ENCODE assay signal across 16 cellular contexts in the genomic region with DNA sequence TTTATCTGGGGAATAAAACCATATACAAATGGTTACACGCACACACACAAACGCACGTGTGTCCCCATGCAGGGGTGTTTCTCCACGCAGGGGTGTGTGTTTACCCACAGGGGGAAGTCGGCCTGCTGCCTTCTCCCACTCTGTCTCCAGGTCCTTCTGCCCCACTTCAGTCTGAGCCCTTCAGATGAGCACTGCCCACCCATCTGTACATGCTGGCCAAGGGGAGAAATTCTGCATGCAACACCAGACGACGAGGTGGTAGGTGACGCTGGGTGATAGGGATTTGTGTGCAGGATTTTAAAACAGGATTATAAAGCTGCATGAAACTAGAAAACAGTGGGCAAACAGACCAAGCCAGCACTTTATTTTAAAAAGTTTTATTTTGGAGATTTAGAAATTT.
"Had no signal": no experiment of that assay in that cellular context is flagged by ENCODE, and none has a peak within 500 bp of the region (broad histone marks: within the 10 kb centered on the region; RNA-seq: fewer than 3 reads in every experiment).

No MANE protein-coding gene starts in this region.

- DNase-seq: effector CD4-positive, alpha-beta T cell; foreskin melanocyte; left colon; left ventricle myocardium superior; mesenchymal stem cell; midbrain; nucleus accumbens; ovary; small intestine; stimulated activated CD4-positive, alpha-beta T cell treated with anti-CD3 and anti-CD28 coated beads, Interleukin-12 subunit alpha, Interleukin-12 subunit beta, amount 100 ng/mL, for 4 hours; stimulated activated naive CD4-positive, alpha-beta T cell treated with Interleukin-2 at 50 U/mL for 16 hours had no signal

- ATAC-seq: left colon; left ventricle myocardium superior; natural killer cell treated with Interleukin-12 subunit alpha and Interleukin-12 subunit beta and Interleukin-15 and Interleukin-18, amount 100 ng/mL, for 72 hours had no signal

- H3K27ac ChIP-seq: hepatocyte, neural progenitor cell, ovary, right atrium auricular region had no signal

- FAIRE-seq: small intestine, urothelium cell line had no signal
